ENCODE assay signal across 8 cellular contexts in genomic region chr1:11925196-11925937, GRCh38. TPM values are rescaled to one million over a fixed set of nuclear protein-coding genes. Genes with fewer than 3 reads are reported as not detected.
DNase-seq lines count a peak whose midpoint lies in the region; ATAC-seq and TF ChIP-seq lines count a peak whose summit lies in the region.
"Not testable (repeated sequence)": the region's sequence is repeated elsewhere in the genome, so short reads cannot be mapped to it uniquely, and the experiment has no call there.

No MANE protein-coding gene starts in this region.

- H3K9me3 ChIP-seq in BLaER1 treated with 17β-estradiol and CSF1 and Interleukin-3, amounts not matched to agents 10 nM and 100 nM (replicated peaks in 1 of 11); adipocyte (ENCODE audit: control insufficient read depth, low read length); mononuclear cell (ENCODE audit: low read depth, low read length); spleen: not testable (repeated sequence)

- TF ChIP-seq POLR2A in spleen (IDR thresholded peaks at IDR 0.05) = not testable (repeated sequence)

- TF ChIP-seq CTCF in RWPE1 (conservative IDR thresholded peaks at IDR 0.05; ENCODE audit: low read depth); fibroblast of pulmonary artery (IDR thresholded peaks at IDR 0.05; ENCODE audit: low read length, missing control alignments); spleen (IDR thresholded peaks at IDR 0.05 in 8 of 11, conservative IDR thresholded peaks at IDR 0.05 in 3 of 11): not testable (repeated sequence)

- peaks cover 46 to 57% (median 56%) of the 10 kb centered on the region in 11 experiments for H4K20me1 ChIP-seq in BLaER1 treated with 17β-estradiol and CSF1 and Interleukin-3, amounts not matched to agents 10 nM and 100 nM

- peaks cover 32 to 46% (median 36%) of the 10 kb centered on the region in 11 experiments for H3K36me3 ChIP-seq in BLaER1 treated with 17β-estradiol and CSF1 and Interleukin-3, amounts not matched to agents 10 nM and 100 nM
- H3K36me3 ChIP-seq in adipocyte (ENCODE audit: control insufficient read depth, insufficient read depth, low read length, severe bottlenecking) = peaks cover 18% of the 10 kb centered on the region
- H3K36me3 ChIP-seq in spleen = peaks cover 0 to 37% (median 32%) of the 10 kb centered on the region in 6 donors

- H3K9ac ChIP-seq in BLaER1 treated with 17β-estradiol and CSF1 and Interleukin-3, amounts not matched to agents 10 nM and 100 nM = peak overlapping the region; percentile 87 to 96 (median 92)
- H3K9ac ChIP-seq in adipocyte (ENCODE audit: low read length) = peak overlapping the region; percentile 74

- H3K27ac ChIP-seq in BLaER1 treated with 17β-estradiol and CSF1 and Interleukin-3, amounts not matched to agents 10 nM and 100 nM = peak overlapping the region; percentile 73 to 90 (median 87)
- H3K27ac ChIP-seq in RWPE1 (peak overlapping the region; percentile 78), spleen (peak overlapping the region in 5 of 8 donors; percentile 44 to 90 (median 80))

- CTCF ChIA-PET in RWPE1 (lab: Yijun Ruan, JAX) = not testable (repeated sequence)

- WGBS in spleen, 5 donors = 9 to 56% (median 16%) methylated on average over 3 to 41 of the region's 54 CpGs

- peak overlapping the region; percentile 90 to 99 (median 97) for H3K4me3 ChIP-seq in BLaER1 treated with 17β-estradiol and CSF1 and Interleukin-3, amounts not matched to agents 10 nM and 100 nM
- peak overlapping the region; percentile 83 for H3K4me3 ChIP-seq in adipocyte (ENCODE audit: low read length)
- peak overlapping the region; percentile 56 for H3K4me3 ChIP-seq in fibroblast of pulmonary artery (replicated peaks; ENCODE audit: low read depth, low read length)
- H3K4me3 ChIP-seq in mononuclear cell (ENCODE audit: low read length) = peak overlapping the region; percentile 50
- H3K4me3 ChIP-seq in spleen = peak overlapping the region; percentile 48 to 89 (median 64)

- intact Hi-C loops in spleen (cut with DNase I; ENCODE audit: low total_unique reads) = not testable (repeated sequence)

- POLR2A ChIA-PET in RWPE1 (lab: Yijun Ruan, JAX; ENCODE audit: low non-redundant PET) = interaction anchor here (0.5 kb wide), 1 partner anchor 16 kb away, joined by 3 read pairs; no protein-coding TSS in a partner anchor

- H3K4me2 ChIP-seq in BLaER1 treated with 17β-estradiol and CSF1 and Interleukin-3, amounts not matched to agents 10 nM and 100 nM = peak overlapping the region; percentile 91 to 100 (median 98)

- peak; percentile 17 for ATAC-seq in GM19463 (IDR thresholded peaks at IDR 0.05; ENCODE audit: unreplicated experiment)
- ATAC-seq in HG03139 (IDR thresholded peaks at IDR 0.05; ENCODE audit: unreplicated experiment) = peak; percentile 4

- DNase-seq in RWPE1 (ENCODE audit: low spot score); adipocyte (ENCODE audit: low read depth); fibroblast of pulmonary artery (ENCODE audit: low read depth): not testable (repeated sequence)
- DNase-seq in spleen = peak; percentile 80

- peaks cover 59 to 80% (median 72%) of the 10 kb centered on the region in 10 experiments for H3K4me1 ChIP-seq in BLaER1 treated with 17β-estradiol and CSF1 and Interleukin-3, amounts not matched to agents 10 nM and 100 nM
- H3K4me1 ChIP-seq in adipocyte (ENCODE audit: control insufficient read depth, insufficient read depth, low read length) = peaks cover 32% of the 10 kb centered on the region
- H3K4me1 ChIP-seq in mononuclear cell (ENCODE audit: insufficient read depth, low read length) = peaks cover 47% of the 10 kb centered on the region
- H3K4me1 ChIP-seq in spleen = peaks cover 29 to 74% (median 65%) of the 10 kb centered on the region in 6 donors

- H3K27me3 ChIP-seq in BLaER1 treated with 17β-estradiol and CSF1 and Interleukin-3, amounts not matched to agents 10 nM and 100 nM; adipocyte (replicated peaks; ENCODE audit: control insufficient read depth, insufficient read depth, low read length); mononuclear cell (ENCODE audit: insufficient read depth, low read length); spleen (replicated peaks in 1 of 7): not testable (repeated sequence)

RNA-seq across cellular contexts. Expression of gene KIAA2013, which starts 0.9 kb away (rescaled TPM):
- 27.3 TPM for total RNA-seq in mononuclear cell
- 10 to 100 TPM; 39.0 to 93.0 (median 45.8) TPM for total RNA-seq in spleen
- 10 to 100 TPM; 20.7 to 36.2 (median 26.5) TPM for polyA plus RNA-seq in spleen

RNA-seq across cellular contexts. Expression of gene PLOD1, which starts 9.2 kb away (rescaled TPM):
- 21.8 TPM for total RNA-seq in mononuclear cell
- total RNA-seq in spleen = 10 to 100 TPM; 40.0 to 53.4 (median 46.4) TPM
- polyA plus RNA-seq in spleen = 10 to 100 TPM; 11.6 to 19.7 (median 14.5) TPM

RNA-seq across cellular contexts. Expression of gene MFN2, which starts 54.9 kb away (rescaled TPM):
- total RNA-seq in mononuclear cell (35.2 TPM), spleen (10 to 100 TPM; 47.3 to 69.6 (median 62.9) TPM)
- 10 to 100 TPM; 14.8 to 28.1 (median 16.2) TPM for polyA plus RNA-seq in spleen
